1 cellular context compared by ENCODE assay signal in the genomic region with DNA sequence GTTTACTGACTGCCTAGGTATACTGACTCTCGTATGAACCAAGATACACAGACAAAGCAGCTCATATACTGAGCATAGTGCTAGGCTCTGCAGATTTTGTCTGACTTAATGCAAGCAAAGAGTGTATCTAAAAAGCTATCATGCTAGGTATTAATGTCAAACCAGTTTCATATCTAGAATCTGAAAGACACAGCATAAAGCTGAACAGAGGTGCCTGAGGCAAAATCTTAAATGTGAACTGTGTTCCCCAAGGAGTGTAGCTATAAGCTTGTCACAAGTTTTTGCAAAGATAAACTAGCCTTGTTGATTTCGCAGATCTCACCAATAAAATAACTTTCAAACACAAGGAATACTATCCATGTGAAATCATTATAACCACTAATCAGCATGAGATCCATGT.
TF ChIP-seq lines count a peak whose summit lies in the region.

No MANE protein-coding gene starts in this region.

TF ChIP-seq in GM23338, 12 proteins besides CTCF, POLR2A, EP300 and RAD21:
- no peak for TF ChIP-seq POLR2AphosphoS5 (IDR thresholded peaks at IDR 0.05; ENCODE audit: low read depth)
- TF ChIP-seq, protein P1, sequence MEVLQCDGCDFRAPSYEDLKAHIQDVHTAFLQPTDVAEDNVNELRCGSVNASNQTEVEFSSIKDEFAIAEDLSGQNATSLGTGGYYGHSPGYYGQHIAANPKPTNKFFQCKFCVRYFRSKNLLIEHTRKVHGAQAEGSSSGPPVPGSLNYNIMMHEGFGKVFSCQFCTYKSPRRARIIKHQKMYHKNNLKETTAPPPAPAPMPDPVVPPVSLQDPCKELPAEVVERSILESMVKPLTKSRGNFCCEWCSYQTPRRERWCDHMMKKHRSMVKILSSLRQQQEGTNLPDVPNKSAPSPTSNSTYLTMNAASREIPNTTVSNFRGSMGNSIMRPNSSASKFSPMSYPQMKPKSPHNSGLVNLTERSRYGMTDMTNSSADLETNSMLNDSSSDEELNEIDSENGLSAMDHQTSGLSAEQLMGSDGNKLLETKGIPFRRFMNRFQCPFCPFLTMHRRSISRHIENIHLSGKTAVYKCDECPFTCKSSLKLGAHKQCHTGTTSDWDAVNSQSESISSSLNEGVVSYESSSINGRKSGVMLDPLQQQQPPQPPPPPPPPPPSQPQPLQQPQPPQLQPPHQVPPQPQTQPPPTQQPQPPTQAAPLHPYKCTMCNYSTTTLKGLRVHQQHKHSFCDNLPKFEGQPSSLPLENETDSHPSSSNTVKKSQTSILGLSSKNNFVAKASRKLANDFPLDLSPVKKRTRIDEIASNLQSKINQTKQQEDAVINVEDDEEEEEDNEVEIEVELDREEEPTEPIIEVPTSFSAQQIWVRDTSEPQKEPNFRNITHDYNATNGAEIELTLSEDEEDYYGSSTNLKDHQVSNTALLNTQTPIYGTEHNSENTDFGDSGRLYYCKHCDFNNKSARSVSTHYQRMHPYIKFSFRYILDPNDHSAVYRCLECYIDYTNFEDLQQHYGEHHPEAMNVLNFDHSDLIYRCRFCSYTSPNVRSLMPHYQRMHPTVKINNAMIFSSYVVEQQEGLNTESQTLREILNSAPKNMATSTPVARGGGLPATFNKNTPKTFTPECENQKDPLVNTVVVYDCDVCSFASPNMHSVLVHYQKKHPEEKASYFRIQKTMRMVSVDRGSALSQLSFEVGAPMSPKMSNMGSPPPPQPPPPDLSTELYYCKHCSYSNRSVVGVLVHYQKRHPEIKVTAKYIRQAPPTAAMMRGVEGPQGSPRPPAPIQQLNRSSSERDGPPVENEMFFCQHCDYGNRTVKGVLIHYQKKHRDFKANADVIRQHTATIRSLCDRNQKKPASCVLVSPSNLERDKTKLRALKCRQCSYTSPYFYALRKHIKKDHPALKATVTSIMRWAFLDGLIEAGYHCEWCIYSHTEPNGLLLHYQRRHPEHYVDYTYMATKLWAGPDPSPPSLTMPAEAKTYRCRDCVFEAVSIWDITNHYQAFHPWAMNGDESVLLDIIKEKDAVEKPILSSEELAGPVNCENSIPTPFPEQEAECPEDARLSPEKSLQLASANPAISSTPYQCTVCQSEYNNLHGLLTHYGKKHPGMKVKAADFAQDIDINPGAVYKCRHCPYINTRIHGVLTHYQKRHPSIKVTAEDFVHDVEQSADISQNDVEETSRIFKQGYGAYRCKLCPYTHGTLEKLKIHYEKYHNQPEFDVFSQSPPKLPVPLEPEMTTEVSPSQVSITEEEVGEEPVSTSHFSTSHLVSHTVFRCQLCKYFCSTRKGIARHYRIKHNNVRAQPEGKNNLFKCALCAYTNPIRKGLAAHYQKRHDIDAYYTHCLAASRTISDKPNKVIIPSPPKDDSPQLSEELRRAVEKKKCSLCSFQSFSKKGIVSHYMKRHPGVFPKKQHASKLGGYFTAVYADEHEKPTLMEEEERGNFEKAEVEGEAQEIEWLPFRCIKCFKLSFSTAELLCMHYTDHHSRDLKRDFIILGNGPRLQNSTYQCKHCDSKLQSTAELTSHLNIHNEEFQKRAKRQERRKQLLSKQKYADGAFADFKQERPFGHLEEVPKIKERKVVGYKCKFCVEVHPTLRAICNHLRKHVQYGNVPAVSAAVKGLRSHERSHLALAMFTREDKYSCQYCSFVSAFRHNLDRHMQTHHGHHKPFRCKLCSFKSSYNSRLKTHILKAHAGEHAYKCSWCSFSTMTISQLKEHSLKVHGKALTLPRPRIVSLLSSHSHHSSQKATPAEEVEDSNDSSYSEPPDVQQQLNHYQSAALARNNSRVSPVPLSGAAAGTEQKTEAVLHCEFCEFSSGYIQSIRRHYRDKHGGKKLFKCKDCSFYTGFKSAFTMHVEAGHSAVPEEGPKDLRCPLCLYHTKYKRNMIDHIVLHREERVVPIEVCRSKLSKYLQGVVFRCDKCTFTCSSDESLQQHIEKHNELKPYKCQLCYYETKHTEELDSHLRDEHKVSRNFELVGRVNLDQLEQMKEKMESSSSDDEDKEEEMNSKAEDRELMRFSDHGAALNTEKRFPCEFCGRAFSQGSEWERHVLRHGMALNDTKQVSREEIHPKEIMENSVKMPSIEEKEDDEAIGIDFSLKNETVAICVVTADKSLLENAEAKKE (CRISPR knock-in tag; IDR thresholded peaks at IDR 0.05), result no peak
- TF ChIP-seq EZH2 (IDR thresholded peaks at IDR 0.05; ENCODE audit: low read depth, unreplicated experiment), result no peak
- TF ChIP-seq CREB1 (CRISPR knock-in tag; IDR thresholded peaks at IDR 0.05; ENCODE audit: low read depth), result no peak
- TF ChIP-seq, protein P2, sequence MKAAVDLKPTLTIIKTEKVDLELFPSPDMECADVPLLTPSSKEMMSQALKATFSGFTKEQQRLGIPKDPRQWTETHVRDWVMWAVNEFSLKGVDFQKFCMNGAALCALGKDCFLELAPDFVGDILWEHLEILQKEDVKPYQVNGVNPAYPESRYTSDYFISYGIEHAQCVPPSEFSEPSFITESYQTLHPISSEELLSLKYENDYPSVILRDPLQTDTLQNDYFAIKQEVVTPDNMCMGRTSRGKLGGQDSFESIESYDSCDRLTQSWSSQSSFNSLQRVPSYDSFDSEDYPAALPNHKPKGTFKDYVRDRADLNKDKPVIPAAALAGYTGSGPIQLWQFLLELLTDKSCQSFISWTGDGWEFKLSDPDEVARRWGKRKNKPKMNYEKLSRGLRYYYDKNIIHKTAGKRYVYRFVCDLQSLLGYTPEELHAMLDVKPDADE (IDR thresholded peaks at IDR 0.05), result no peak
- no peak for TF ChIP-seq ZNF331 (CRISPR knock-in tag; IDR thresholded peaks at IDR 0.05; ENCODE audit: low read depth)
- TF ChIP-seq JUNB (IDR thresholded peaks at IDR 0.05; ENCODE audit: unreplicated experiment), result no peak
- TF ChIP-seq ZNF114 (CRISPR knock-in tag; IDR thresholded peaks at IDR 0.05), result no peak
- TF ChIP-seq NANOG (IDR thresholded peaks at IDR 0.05; ENCODE audit: borderline replicate concordance), result no peak
- TF ChIP-seq, protein P3, sequence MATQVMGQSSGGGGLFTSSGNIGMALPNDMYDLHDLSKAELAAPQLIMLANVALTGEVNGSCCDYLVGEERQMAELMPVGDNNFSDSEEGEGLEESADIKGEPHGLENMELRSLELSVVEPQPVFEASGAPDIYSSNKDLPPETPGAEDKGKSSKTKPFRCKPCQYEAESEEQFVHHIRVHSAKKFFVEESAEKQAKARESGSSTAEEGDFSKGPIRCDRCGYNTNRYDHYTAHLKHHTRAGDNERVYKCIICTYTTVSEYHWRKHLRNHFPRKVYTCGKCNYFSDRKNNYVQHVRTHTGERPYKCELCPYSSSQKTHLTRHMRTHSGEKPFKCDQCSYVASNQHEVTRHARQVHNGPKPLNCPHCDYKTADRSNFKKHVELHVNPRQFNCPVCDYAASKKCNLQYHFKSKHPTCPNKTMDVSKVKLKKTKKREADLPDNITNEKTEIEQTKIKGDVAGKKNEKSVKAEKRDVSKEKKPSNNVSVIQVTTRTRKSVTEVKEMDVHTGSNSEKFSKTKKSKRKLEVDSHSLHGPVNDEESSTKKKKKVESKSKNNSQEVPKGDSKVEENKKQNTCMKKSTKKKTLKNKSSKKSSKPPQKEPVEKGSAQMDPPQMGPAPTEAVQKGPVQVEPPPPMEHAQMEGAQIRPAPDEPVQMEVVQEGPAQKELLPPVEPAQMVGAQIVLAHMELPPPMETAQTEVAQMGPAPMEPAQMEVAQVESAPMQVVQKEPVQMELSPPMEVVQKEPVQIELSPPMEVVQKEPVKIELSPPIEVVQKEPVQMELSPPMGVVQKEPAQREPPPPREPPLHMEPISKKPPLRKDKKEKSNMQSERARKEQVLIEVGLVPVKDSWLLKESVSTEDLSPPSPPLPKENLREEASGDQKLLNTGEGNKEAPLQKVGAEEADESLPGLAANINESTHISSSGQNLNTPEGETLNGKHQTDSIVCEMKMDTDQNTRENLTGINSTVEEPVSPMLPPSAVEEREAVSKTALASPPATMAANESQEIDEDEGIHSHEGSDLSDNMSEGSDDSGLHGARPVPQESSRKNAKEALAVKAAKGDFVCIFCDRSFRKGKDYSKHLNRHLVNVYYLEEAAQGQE (IDR thresholded peaks at IDR 0.05; ENCODE audit: unreplicated experiment), result no peak
- no peak for TF ChIP-seq EZH2phosphoT487 (IDR thresholded peaks at IDR 0.05; ENCODE audit: unreplicated experiment)
- no peak for TF ChIP-seq STAT1 (IDR thresholded peaks at IDR 0.05; ENCODE audit: unreplicated experiment)
